ENCODE assay signal across 8 cellular contexts in the genomic region with DNA sequence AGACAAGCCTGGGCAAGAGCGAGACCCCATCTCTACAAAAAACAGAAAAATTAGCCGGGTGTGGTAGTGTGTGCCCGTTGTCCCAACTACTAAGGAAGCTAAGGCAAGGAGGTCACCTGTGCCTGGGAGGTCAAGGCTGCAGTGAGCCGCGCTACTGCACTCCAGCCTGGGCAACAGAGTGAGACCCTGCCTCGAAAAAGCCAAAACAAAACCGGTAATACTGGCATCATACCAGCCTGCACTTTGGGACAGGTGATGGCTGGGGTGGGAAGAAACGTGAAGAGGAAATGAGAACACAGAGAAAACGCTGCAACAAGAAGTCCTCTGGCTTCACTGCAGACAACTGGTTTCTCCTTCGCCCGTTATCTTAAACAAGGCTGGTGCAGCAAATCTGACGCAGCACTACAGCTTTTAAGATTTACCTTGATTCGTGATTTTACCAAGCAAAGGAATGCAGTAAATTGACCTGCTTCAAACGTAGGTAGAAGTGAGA.
DNase-seq lines count a peak whose midpoint lies in the region; ATAC-seq lines count a peak whose summit lies in the region.

No MANE protein-coding gene starts in this region.

- H3K36me3 ChIP-seq in iPS-18a (ENCODE audit: control insufficient read depth, low read depth, low read length): peaks cover 40% of the 10 kb centered on the region

- no peaks in the 10 kb centered on the region for H3K9me3 ChIP-seq in iPS-18a (ENCODE audit: control insufficient read depth, low read depth, low read length)

- H3K36me3 Mint-ChIP-seq in activated naive CD8-positive, alpha-beta T cell: peaks cover 6% of the 10 kb centered on the region
- peaks cover 32% of the 10 kb centered on the region for H3K36me3 Mint-ChIP-seq in stimulated activated memory B cell treated with anti-CD40 and anti-IgM and Interleukin-4, amounts not matched to agents 10 μg/mL and 1 μg/mL and 100 μg/mL, for 72 hours

- peaks cover 12% of the 10 kb centered on the region for H3K4me1 ChIP-seq in iPS-18a (ENCODE audit: control insufficient read depth, low read depth, low read length)

- H3K4me3 Mint-ChIP-seq in activated naive CD8-positive, alpha-beta T cell: peak overlapping the region; percentile 97
- peak overlapping the region; percentile 91 for H3K4me3 Mint-ChIP-seq in stimulated activated memory B cell treated with anti-CD40 and anti-IgM and Interleukin-4, amounts not matched to agents 10 μg/mL and 1 μg/mL and 100 μg/mL, for 72 hours

- peak overlapping the region; percentile 64 for H3K9ac ChIP-seq in iPS-18a (ENCODE audit: low read length)

- no peaks in the 10 kb centered on the region for H3K27me3 ChIP-seq in iPS-18a (ENCODE audit: control insufficient read depth, insufficient read depth, low read length)

- peaks cover 41% of the 10 kb centered on the region for H3K4me1 Mint-ChIP-seq in activated naive CD8-positive, alpha-beta T cell (ENCODE audit: low read depth)
- peaks cover 40% of the 10 kb centered on the region for H3K4me1 Mint-ChIP-seq in stimulated activated memory B cell treated with anti-CD40 and anti-IgM and Interleukin-4, amounts not matched to agents 10 μg/mL and 1 μg/mL and 100 μg/mL, for 72 hours

- DNase-seq in SIG-M5 treated with dmso at 0.1 percent for 504 hours (lab: John Stamatoyannopoulos, UW; ENCODE audit: unreplicated experiment) (peak; percentile 50), SIG-M5 (lab: John Stamatoyannopoulos, UW) (no peak), globus pallidus (ENCODE audit: low spot score) (no peak), NCI-H2107 (lab: John Stamatoyannopoulos, UW) (no peak)

- peak overlapping the region; percentile 66 for H3K27ac ChIP-seq in iPS-18a (ENCODE audit: low read length)

- H3K4me3 ChIP-seq in iPS-18a (ENCODE audit: low read length): peak overlapping the region; percentile 90

- peak; percentile 20 for ATAC-seq in HG03097 (IDR thresholded peaks at IDR 0.05; ENCODE audit: low FRiP score, unreplicated experiment)
- peak; percentile 40 for ATAC-seq in stimulated activated memory B cell treated with anti-CD40 and anti-IgM and Interleukin-4, amounts not matched to agents 10 μg/mL and 1 μg/mL and 100 μg/mL, for 72 hours

- H3K27me3 Mint-ChIP-seq in activated naive CD8-positive, alpha-beta T cell: no peaks in the 10 kb centered on the region
- no peaks in the 10 kb centered on the region for H3K27me3 Mint-ChIP-seq in stimulated activated memory B cell treated with anti-CD40 and anti-IgM and Interleukin-4, amounts not matched to agents 10 μg/mL and 1 μg/mL and 100 μg/mL, for 72 hours

- H3K27ac Mint-ChIP-seq in activated naive CD8-positive, alpha-beta T cell: peak overlapping the region; percentile 95
- H3K27ac Mint-ChIP-seq in stimulated activated memory B cell treated with anti-CD40 and anti-IgM and Interleukin-4, amounts not matched to agents 10 μg/mL and 1 μg/mL and 100 μg/mL, for 72 hours: peak overlapping the region; percentile 93

- H3K9me3 Mint-ChIP-seq in activated naive CD8-positive, alpha-beta T cell (ENCODE audit: low read depth): no peaks in the 10 kb centered on the region
- no peaks in the 10 kb centered on the region for H3K9me3 Mint-ChIP-seq in stimulated activated memory B cell treated with anti-CD40 and anti-IgM and Interleukin-4, amounts not matched to agents 10 μg/mL and 1 μg/mL and 100 μg/mL, for 72 hours
